ENCODE assay signal across 1 cellular context in the genomic region with DNA sequence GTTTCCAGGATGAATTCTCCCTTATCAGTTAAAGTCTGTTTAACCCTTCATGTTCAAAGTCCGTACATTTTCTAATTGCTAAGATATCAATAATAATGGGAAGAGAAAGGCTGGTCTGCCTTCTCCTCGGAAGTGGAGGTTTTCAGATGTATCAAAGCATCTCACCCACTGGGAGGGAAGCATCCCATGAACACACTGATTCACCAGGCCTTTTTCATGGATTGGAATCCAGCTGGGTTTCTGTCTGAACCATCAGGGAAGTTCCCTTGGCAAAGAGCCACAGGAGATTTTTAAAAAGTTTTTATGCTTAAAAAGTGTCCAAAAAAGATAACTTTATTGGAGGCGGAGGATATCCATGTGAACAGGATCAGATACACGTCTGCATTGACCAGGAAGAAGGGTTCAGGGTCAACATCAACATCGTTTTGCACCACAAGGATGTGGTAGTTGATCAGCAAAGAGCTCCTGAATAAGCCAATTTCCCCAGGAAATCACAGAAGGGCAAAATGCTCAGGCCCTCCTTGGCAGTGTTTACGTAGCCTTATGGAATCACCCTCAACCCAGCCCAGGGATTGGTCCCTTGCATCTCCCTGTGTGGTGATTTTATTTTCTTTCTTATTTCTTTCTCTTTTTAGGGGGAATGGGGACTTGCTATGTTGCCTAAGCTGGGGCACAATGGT.
TF ChIP-seq lines count a peak whose summit lies in the region.

No MANE protein-coding gene starts in this region.

TF ChIP-seq in GM23338, 12 proteins besides CTCF, POLR2A, EP300 and RAD21 (continued from another document):
- no peak; the same call in 1 of the 2 replicates for TF ChIP-seq ZNF462 (CRISPR knock-in tag; IDR thresholded peaks at IDR 0.05)
- peak; percentile 8; the same call in 1 of the 2 replicates for TF ChIP-seq NANOG (IDR thresholded peaks at IDR 0.05; ENCODE audit: borderline replicate concordance)
- no peak for TF ChIP-seq CREB1 (CRISPR knock-in tag; IDR thresholded peaks at IDR 0.05; ENCODE audit: low read depth)
- no peak for TF ChIP-seq ZNF331 (CRISPR knock-in tag; IDR thresholded peaks at IDR 0.05; ENCODE audit: low read depth)
- no peak for TF ChIP-seq STAT1 (IDR thresholded peaks at IDR 0.05; ENCODE audit: unreplicated experiment)
